ENCODE assay signal across 11 cellular contexts in the genomic region with DNA sequence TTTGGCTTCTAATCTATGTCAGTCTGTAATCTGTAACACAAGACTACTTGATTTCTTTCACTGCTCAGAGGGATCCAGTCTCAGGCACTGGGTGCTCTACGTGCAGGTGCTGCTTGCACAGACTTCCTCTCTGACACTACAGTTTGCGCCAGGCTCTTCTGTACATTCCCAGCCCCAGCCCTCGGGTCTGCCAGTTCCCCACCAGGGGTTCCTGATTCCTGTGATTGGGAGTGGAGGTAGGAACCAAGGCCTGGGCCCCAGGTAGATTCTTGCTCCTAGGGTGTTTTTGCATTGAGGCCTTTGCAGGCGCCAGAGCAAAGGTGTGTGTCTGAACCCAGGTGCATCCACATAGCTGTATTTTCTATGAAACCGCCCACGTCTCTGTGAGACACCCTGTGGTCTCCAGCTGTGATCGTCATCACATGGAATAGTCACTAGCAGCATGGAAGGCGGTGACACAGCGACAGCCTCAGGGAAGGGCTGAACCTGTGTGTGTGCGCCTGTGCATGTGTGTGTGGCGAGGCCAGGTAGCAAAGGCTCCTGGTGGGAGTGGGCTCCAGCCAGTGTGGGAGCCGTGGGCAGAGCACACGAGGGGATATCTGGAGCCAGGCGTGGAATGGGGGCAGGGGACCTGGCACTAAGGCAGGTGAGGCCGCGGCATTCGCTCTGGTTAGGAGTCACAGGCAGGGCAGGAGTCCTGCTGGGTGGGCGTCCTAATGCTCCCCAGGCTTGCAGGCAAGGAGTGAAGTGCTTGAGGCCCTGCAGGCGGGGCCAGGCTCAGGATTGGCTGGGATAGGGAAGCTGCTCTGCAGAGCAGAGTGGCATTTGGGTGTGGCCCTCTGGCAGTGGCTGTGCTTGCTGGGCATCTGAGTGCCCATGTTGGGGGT. TPM values are rescaled to one million over a fixed set of nuclear protein-coding genes. Genes with fewer than 3 reads are reported as not detected.
DNase-seq lines count a peak whose midpoint lies in the region; ATAC-seq, FAIRE-seq and TF ChIP-seq lines count a peak whose summit lies in the region.
"Had no signal": no experiment of that assay in that cellular context is flagged by ENCODE, and none has a peak within 500 bp of the region (broad histone marks: within the 10 kb centered on the region; RNA-seq: fewer than 3 reads in every experiment).

No MANE protein-coding gene starts in this region.

- intact Hi-C loops in K562 (cut with micrococcal nuclease) = no loop called here
- intact Hi-C loops in sigmoid colon (cut with DNase I) = loop anchor here (1.0 kb wide), 1 partner anchor 9 kb away; no protein-coding TSS in a partner anchor

- no peak overlapping the region for H3K27ac ChIP-seq in K562 (ENCODE audit: extremely low read depth, low read depth, low read length)
- H3K27ac ChIP-seq in sigmoid colon = no peak overlapping the region
- no peak overlapping the region for H3K27ac ChIP-seq in mesendoderm (ENCODE audit: low read depth, low read length)
- H3K27ac ChIP-seq: body of pancreas had no signal

- FAIRE-seq in K562 (lab: Jason Lieb, UNC) = peak; percentile 19

- no TSS peak for BruUV-seq in K562 (replicated peaks; lab: Mats Ljungman, UMichigan)

- H3K36me3 Mint-ChIP-seq in activated CD8-positive, alpha-beta memory T cell treated with anti-CD3 and anti-CD28 coated beads, Interleukin-2, amount 10 ng/mL, durations not matched to agents 7 days and 5 days = no peaks in the 10 kb centered on the region

- no peak for TF ChIP-seq RAD21 in K562 (CRISPR knock-in tag; conservative IDR thresholded peaks at IDR 0.05 in 1 of 2, IDR thresholded peaks at IDR 0.05 in 1 of 2)

- no peak overlapping the region for H4K5ac ChIP-seq in mesendoderm (ENCODE audit: low read length)

- H3K4ac ChIP-seq in mesendoderm (ENCODE audit: low read depth, low read length) = no peak overlapping the region

- no peak for TF ChIP-seq CTCF in K562 (IDR thresholded peaks at IDR 0.05 in 2 of 3, conservative IDR thresholded peaks at IDR 0.05 in 1 of 3; ENCODE audit: insufficient read depth in 2 of 3, low read depth in 1 of 3, low read length in 3 of 3)
- TF ChIP-seq CTCF in sigmoid colon (IDR thresholded peaks at IDR 0.05) = no peak

- no peak overlapping the region for H3K18ac ChIP-seq in mesendoderm (ENCODE audit: low read length)

- 0 out of 3 replicates have a peak, but pooled peaks have one; percentile 3 for ATAC-seq in K562
- ATAC-seq in activated CD8-positive, alpha-beta memory T cell treated with anti-CD3 and anti-CD28 coated beads, Interleukin-2, amount 10 ng/mL, durations not matched to agents 7 days and 5 days = no peak
- ATAC-seq: body of pancreas had no signal

- peaks cover 21% of the 10 kb centered on the region for H3K4me1 Mint-ChIP-seq in activated CD8-positive, alpha-beta memory T cell treated with anti-CD3 and anti-CD28 coated beads, Interleukin-2, amount 10 ng/mL, durations not matched to agents 7 days and 5 days

- no peaks in the 10 kb centered on the region for H3K9me3 Mint-ChIP-seq in activated CD8-positive, alpha-beta memory T cell treated with anti-CD3 and anti-CD28 coated beads, Interleukin-2, amount 10 ng/mL, durations not matched to agents 7 days and 5 days (ENCODE audit: low read depth)

- CTCF ChIA-PET in K562 (lab: Yijun Ruan, JAX; ENCODE audit: low intra/inter-chr PET ratio) = no interaction called here
- CTCF ChIA-PET in activated CD8-positive, alpha-beta memory T cell treated with anti-CD3 and anti-CD28 coated beads, Interleukin-2, amount 10 ng/mL, durations not matched to agents 7 days and 5 days (lab: Charles Lee) = interaction anchor here (2.8 kb wide), 1 partner anchor 11 kb away, joined by 19 read pairs; the partner anchor contains the start of gene IBA57

- DNase-seq in H7 (peak; percentile 55), NCI-H510A (lab: John Stamatoyannopoulos, UW) (peak; percentile 12), K562 (ENCODE audit: extremely low read depth in 1 of 4, low spot score in 3 of 4) (no peak), sigmoid colon (peak; percentile 56), NCI-H187 treated with DMSO at 0.1 percent for 48 hours (lab: John Stamatoyannopoulos, UW) (no peak), H4 (ENCODE audit: low spot score) (no peak), mesendoderm (no peak)
- DNase-seq in activated CD8-positive, alpha-beta memory T cell treated with anti-CD3 and anti-CD28 coated beads, Interleukin-2, amount 10 ng/mL, durations not matched to agents 7 days and 5 days = no peak
- DNase-seq: DND-41, retina had no signal

- no peaks in the 10 kb centered on the region for H3K9me1 ChIP-seq in K562 (ENCODE audit: control insufficient read depth, insufficient read depth, low read length)

- H2AK5ac ChIP-seq in mesendoderm (ENCODE audit: low read length) = no peak overlapping the region

- no peak overlapping the region for H2AFZ ChIP-seq in K562 (ENCODE audit: low read depth, low read length)

- no peaks in the 10 kb centered on the region for H3K27me3 ChIP-seq in H7 (ENCODE audit: control insufficient read depth, insufficient read depth, low read length)
- H3K27me3 ChIP-seq in K562 (ENCODE audit: control insufficient read depth in 2 of 2, insufficient read depth in 2 of 2, low read length in 2 of 2) = no peaks in the 10 kb centered on the region
- peaks cover 0 to 4% (median 0%) of the 10 kb centered on the region in 3 donors for H3K27me3 ChIP-seq in sigmoid colon
- no peaks in the 10 kb centered on the region for H3K27me3 ChIP-seq in mesendoderm (ENCODE audit: insufficient read depth, low read length, poor library complexity)
- H3K27me3 ChIP-seq: body of pancreas had no signal

- H3K4me2 ChIP-seq in K562 (ENCODE audit: insufficient read depth, low read length) = no peak overlapping the region
- H3K4me2 ChIP-seq in mesendoderm (ENCODE audit: low read length) = no peak overlapping the region

- no peak overlapping the region for H4K8ac ChIP-seq in mesendoderm (ENCODE audit: low read depth, low read length)

- H3K9me3 ChIP-seq in K562 (replicated peaks; ENCODE audit: control insufficient read depth, insufficient read depth, low read depth, low read length) (no peaks in the 10 kb centered on the region), sigmoid colon (no peaks in the 10 kb centered on the region)
- H3K9me3 ChIP-seq: body of pancreas had no signal

- no peaks in the 10 kb centered on the region for H3K27me3 Mint-ChIP-seq in activated CD8-positive, alpha-beta memory T cell treated with anti-CD3 and anti-CD28 coated beads, Interleukin-2, amount 10 ng/mL, durations not matched to agents 7 days and 5 days

- TF ChIP-seq EP300 in K562 (IDR thresholded peaks at IDR 0.05; ENCODE audit: low read length) = no peak
- no peak for TF ChIP-seq EP300 in sigmoid colon (IDR thresholded peaks at IDR 0.05)

- H3K27ac Mint-ChIP-seq in activated CD8-positive, alpha-beta memory T cell treated with anti-CD3 and anti-CD28 coated beads, Interleukin-2, amount 10 ng/mL, durations not matched to agents 7 days and 5 days = no peak overlapping the region

- H4K20me1 ChIP-seq in K562 (replicated peaks; ENCODE audit: control insufficient read depth, insufficient read depth, low read length) = no peaks in the 10 kb centered on the region; the same call in none of the 2 replicates

- H3K4me1 ChIP-seq in K562 (replicated peaks in 1 of 2; ENCODE audit: control insufficient read depth in 2 of 2, insufficient read depth in 2 of 2, low read length in 2 of 2) (peaks cover 5 to 64% of the 10 kb centered on the region in 2 experiments; a peak in 4 of 5 replicates), sigmoid colon (peaks cover 0 to 32% (median 26%) of the 10 kb centered on the region in 4 donors), mesendoderm (ENCODE audit: control insufficient read depth, low read depth, low read length) (no peaks in the 10 kb centered on the region)

- H3K4me3 Mint-ChIP-seq in activated CD8-positive, alpha-beta memory T cell treated with anti-CD3 and anti-CD28 coated beads, Interleukin-2, amount 10 ng/mL, durations not matched to agents 7 days and 5 days = no peak overlapping the region

- no peaks in the 10 kb centered on the region for H3K36me3 ChIP-seq in H7 (replicated peaks; ENCODE audit: control insufficient read depth, insufficient read depth, low read length)
- no peaks in the 10 kb centered on the region; the same call in 2 of the 3 replicates for H3K36me3 ChIP-seq in K562 (ENCODE audit: control insufficient read depth, insufficient read depth, low read length)
- H3K36me3 ChIP-seq in sigmoid colon = no peaks in the 10 kb centered on the region
- no peaks in the 10 kb centered on the region for H3K36me3 ChIP-seq in mesendoderm (ENCODE audit: control insufficient read depth, insufficient read depth, low read length)

- POLR2A ChIA-PET in K562 (lab: Yijun Ruan, JAX) = interaction anchor here (1.0 to 1.4 kb wide), 2 partner anchors 10 to 12 kb away, joined by 4 to 5 read pairs; partner anchors contain the start of gene IBA57

- no peak overlapping the region for H2BK120ac ChIP-seq in mesendoderm (ENCODE audit: low read depth, low read length)

- no peak overlapping the region for H2BK15ac ChIP-seq in mesendoderm (replicated peaks; ENCODE audit: low read depth)

- H3K4me3 ChIP-seq in H7 (ENCODE audit: insufficient read depth, low read depth, low read length) (no peak overlapping the region), K562 (no peak overlapping the region), sigmoid colon (no peak overlapping the region), mesendoderm (ENCODE audit: low read length) (no peak overlapping the region)
- H3K4me3 ChIP-seq: body of pancreas had no signal

- TF ChIP-seq POLR2A in K562 (conservative IDR thresholded peaks at IDR 0.05) (no peak), sigmoid colon (IDR thresholded peaks at IDR 0.05) (no peak)

- no peak overlapping the region for H2BK5ac ChIP-seq in mesendoderm (ENCODE audit: low read length)

- no peak overlapping the region for H3K23ac ChIP-seq in mesendoderm (ENCODE audit: low read length)

- H3K9ac ChIP-seq in K562 (ENCODE audit: insufficient read depth in 1 of 2, low read depth in 2 of 2, low read length in 2 of 2) (peak overlapping the region in 1 of 2 experiments; percentile 46; a peak in 1 of 4 replicates), mesendoderm (ENCODE audit: low read length) (no peak overlapping the region)

- H3K79me2 ChIP-seq in K562 (ENCODE audit: control insufficient read depth, insufficient read depth, low read length) = peaks cover 3% of the 10 kb centered on the region; the same call in 1 of the 3 replicates
- H3K79me2 ChIP-seq in mesendoderm (ENCODE audit: control insufficient read depth, insufficient read depth, low read length) = no peaks in the 10 kb centered on the region

- no peaks in the 10 kb centered on the region for H3K79me1 ChIP-seq in mesendoderm (ENCODE audit: low read length)

- WGBS in K562 (ENCODE audit: insufficient coverage, low coverage, missing lambda C conversion rate) = 56% methylated on average over 19 of the region's 19 CpGs
- 75 to 79% methylated on average over 19 of the region's 19 CpGs for WGBS in sigmoid colon, 2 donors
- WGBS in mesendoderm (ENCODE audit: extremely low coverage, insufficient coverage, low lambda C conversion rate) = no CpG with 5 or more reads among the region's 19 CpGs

- no peak overlapping the region for H3K56ac ChIP-seq in mesendoderm (ENCODE audit: low read length)

- in situ Hi-C loops in K562 (cut with MboI) = no loop called here

RNA-seq across cellular contexts. Expression of gene GJC2, which starts 5.2 kb away (rescaled TPM):
- total RNA-seq in H7 (2014; rRNA removed; shearing (Covaris generic)) = 1.7 TPM in 2 replicates
- 0.53 and 1.4 TPM in 2 replicates for total RNA-seq in K562 (2011; cell fraction: chromatin; rRNA removed; ENCODE audit: low replicate concordance)
- 1.2 and 2.2 TPM in 2 replicates for total RNA-seq in K562 (2011; cell fraction: nucleolus; rRNA removed)
- total RNA-seq in K562 (2011; cell fraction: nucleoplasm; rRNA removed) = 0.59 and 0.69 TPM in 2 replicates
- total RNA-seq in K562 (2014; rRNA removed) (0.32 and 0.86 TPM in 2 replicates), K562 (2014; rRNA removed; fragmentation: Illumina TruSeq; extraction: Trizol) (0.11 and 0.16 TPM in 2 replicates), K562 (2015; rRNA removed; fragmentation: Illumina TruSeq; extraction: Trizol) (0.11 and 0.22 TPM in 2 replicates), K562 (2021) (0.62 and 0.69 TPM in 2 replicates), sigmoid colon (1 to 10 TPM; 4.2 to 6.4 (median 4.9) TPM)
- polyA plus RNA-seq in K562 (2011; rRNA removed) (0.08 and 0.20 TPM in 2 replicates), K562 (2014; fragmentation: Illumina TruSeq; extraction: Trizol) (0.06 and 0.12 TPM in 2 replicates), K562 (2014; fragmentation: Nextera tagmentation; extraction: Ambion mirVana) (not detected), K562 (2014; rRNA removed) (0.03 and 0.36 TPM in 2 replicates), sigmoid colon (under 1 TPM in 2 of 3 donors, not detected in 1; 0.60 to 0.99 TPM)
- 0.10 and 0.61 TPM in 2 replicates for polyA plus RNA-seq in K562 (2011; cell fraction: cytosol; rRNA removed)
- polyA plus RNA-seq in K562 (2011; cell fraction: nucleus; rRNA removed) = 0.29 and 1.1 TPM in 2 replicates
- 0.39 and 0.47 TPM in 2 replicates for polyA plus RNA-seq in K562 (2012)
- polyA minus RNA-seq in K562 (2011; rRNA and poly(A)+ RNA removed) = 0.09 and 0.18 TPM in 2 replicates
- 0.57 TPM in 1 of 2 replicates, not detected in the other for polyA minus RNA-seq in K562 (2011; cell fraction: cytosol; rRNA and poly(A)+ RNA removed)
- polyA minus RNA-seq in K562 (2011; cell fraction: nucleus; rRNA and poly(A)+ RNA removed) = 0.40 and 0.44 TPM in 2 replicates
- 1 to 10 TPM; 1.1 to 1.8 TPM for total RNA-seq in activated CD8-positive, alpha-beta memory T cell treated with anti-CD3 and anti-CD28 coated beads, Interleukin-2, amount 10 ng/mL, durations not matched to agents 7 days and 5 days
- 0.06 TPM in 1 of 2 replicates, not detected in the other for total RNA-seq in H4 (2014; rRNA removed; shearing (Covaris generic))
- 0.18 TPM for polyA plus RNA-seq in mesendoderm (2013, experiment 1 of 2)
- 0.25 TPM for polyA plus RNA-seq in mesendoderm (2013, experiment 2 of 2)

RNA-seq across cellular contexts. Expression of gene IBA57, which starts 10.7 kb away (rescaled TPM):
- 21.2 and 23.3 TPM in 2 replicates for total RNA-seq in H7 (2014; rRNA removed; shearing (Covaris generic))
- total RNA-seq in K562 (2011; cell fraction: chromatin; rRNA removed; ENCODE audit: low replicate concordance) = 6.2 and 10.7 TPM in 2 replicates
- 8.3 and 8.9 TPM in 2 replicates for total RNA-seq in K562 (2011; cell fraction: nucleolus; rRNA removed)
- 6.8 and 8.3 TPM in 2 replicates for total RNA-seq in K562 (2011; cell fraction: nucleoplasm; rRNA removed)
- total RNA-seq in K562 (2014; rRNA removed) (9.0 and 16.8 TPM in 2 replicates), K562 (2014; rRNA removed; fragmentation: Illumina TruSeq; extraction: Trizol) (1.8 and 1.9 TPM in 2 replicates), K562 (2015; rRNA removed; fragmentation: Illumina TruSeq; extraction: Trizol) (2.9 and 4.1 TPM in 2 replicates), K562 (2021) (14.1 and 15.5 TPM in 2 replicates), sigmoid colon (10 to 100 TPM in 2 of 4 donors, 1 to 10 TPM in 2; 2.9 to 14.0 (median 7.3) TPM)
- polyA plus RNA-seq in K562 (2011; rRNA removed) (2.7 and 5.6 TPM in 2 replicates), K562 (2014; fragmentation: Illumina TruSeq; extraction: Trizol) (1.9 and 5.9 TPM in 2 replicates), K562 (2014; fragmentation: Nextera tagmentation; extraction: Ambion mirVana) (1 to 10 TPM in 1 of 2 experiments, under 1 TPM in 1; 0.77 to 1.0 TPM), K562 (2014; rRNA removed) (6.9 and 9.0 TPM in 2 replicates), sigmoid colon (1 to 10 TPM; 3.7 to 8.0 (median 4.8) TPM)
- polyA plus RNA-seq in K562 (2011; cell fraction: cytosol; rRNA removed) = 4.2 and 11.4 TPM in 2 replicates
- polyA plus RNA-seq in K562 (2011; cell fraction: nucleus; rRNA removed) = 4.0 and 5.9 TPM in 2 replicates
- 4.8 and 6.7 TPM in 2 replicates for polyA plus RNA-seq in K562 (2012)
- polyA minus RNA-seq in K562 (2011; rRNA and poly(A)+ RNA removed) = 1.9 and 2.1 TPM in 2 replicates
- 7.1 and 8.0 TPM in 2 replicates for polyA minus RNA-seq in K562 (2011; cell fraction: cytosol; rRNA and poly(A)+ RNA removed)
- polyA minus RNA-seq in K562 (2011; cell fraction: nucleus; rRNA and poly(A)+ RNA removed) = 3.4 and 3.7 TPM in 2 replicates
- total RNA-seq in activated CD8-positive, alpha-beta memory T cell treated with anti-CD3 and anti-CD28 coated beads, Interleukin-2, amount 10 ng/mL, durations not matched to agents 7 days and 5 days = 1 to 10 TPM; 6.8 to 8.5 TPM
- total RNA-seq in H4 (2014; rRNA removed; shearing (Covaris generic)) = 0.74 and 1.8 TPM in 2 replicates
- polyA plus RNA-seq in mesendoderm (2013, experiment 1 of 2) = 2.7 TPM
- polyA plus RNA-seq in mesendoderm (2013, experiment 2 of 2) = 3.0 TPM

RNA-seq across cellular contexts. Expression of gene GUK1, which starts 14.8 kb away (rescaled TPM):
- 216 and 224 TPM in 2 replicates for total RNA-seq in H7 (2014; rRNA removed; shearing (Covaris generic))
- 206 and 587 TPM in 2 replicates for total RNA-seq in K562 (2011; cell fraction: chromatin; rRNA removed; ENCODE audit: low replicate concordance)
- 479 and 565 TPM in 2 replicates for total RNA-seq in K562 (2011; cell fraction: nucleolus; rRNA removed)
- 351 and 369 TPM in 2 replicates for total RNA-seq in K562 (2011; cell fraction: nucleoplasm; rRNA removed)
- 331 and 360 TPM in 2 replicates for total RNA-seq in K562 (2014; rRNA removed)
- 31.6 and 42.7 TPM in 2 replicates for total RNA-seq in K562 (2014; rRNA removed; fragmentation: Illumina TruSeq; extraction: Trizol)
- 129 and 132 TPM in 2 replicates for total RNA-seq in K562 (2015; rRNA removed; fragmentation: Illumina TruSeq; extraction: Trizol)
- total RNA-seq in K562 (2021) = 228 and 233 TPM in 2 replicates
- 192 and 244 TPM in 2 replicates for polyA plus RNA-seq in K562 (2011; rRNA removed)
- polyA plus RNA-seq in K562 (2011; cell fraction: cytosol; rRNA removed) = 357 and 647 TPM in 2 replicates
- 690 and 902 TPM in 2 replicates for polyA plus RNA-seq in K562 (2011; cell fraction: nucleus; rRNA removed)
- 198 and 243 TPM in 2 replicates for polyA plus RNA-seq in K562 (2012)
- polyA plus RNA-seq in K562 (2014; fragmentation: Illumina TruSeq; extraction: Trizol) = 44.3 and 143 TPM in 2 replicates
- 10 to 100 TPM in 1 of 2 experiments, 1 to 10 TPM in 1; 7.0 to 18.1 TPM for polyA plus RNA-seq in K562 (2014; fragmentation: Nextera tagmentation; extraction: Ambion mirVana)
- polyA plus RNA-seq in K562 (2014; rRNA removed) = 285 and 338 TPM in 2 replicates
- polyA minus RNA-seq in K562 (2011; rRNA and poly(A)+ RNA removed) = 38.4 and 72.5 TPM in 2 replicates
- polyA minus RNA-seq in K562 (2011; cell fraction: cytosol; rRNA and poly(A)+ RNA removed) = 79.7 and 95.8 TPM in 2 replicates
- 159 and 171 TPM in 2 replicates for polyA minus RNA-seq in K562 (2011; cell fraction: nucleus; rRNA and poly(A)+ RNA removed)
- 100 to 1,000 TPM; 225 to 366 (median 303) TPM for total RNA-seq in sigmoid colon
- polyA plus RNA-seq in sigmoid colon = 100 to 1,000 TPM; 391 to 668 (median 656) TPM
- 100 to 1,000 TPM; 262 to 325 TPM for total RNA-seq in activated CD8-positive, alpha-beta memory T cell treated with anti-CD3 and anti-CD28 coated beads, Interleukin-2, amount 10 ng/mL, durations not matched to agents 7 days and 5 days
- 185 and 196 TPM in 2 replicates for total RNA-seq in H4 (2014; rRNA removed; shearing (Covaris generic))
- polyA plus RNA-seq in mesendoderm (2013, experiment 1 of 2) = 87.6 TPM
- 89.9 TPM for polyA plus RNA-seq in mesendoderm (2013, experiment 2 of 2)

RNA-seq across cellular contexts. Expression of gene MRPL55, which starts 45.8 kb away (rescaled TPM):
- 109 and 172 TPM in 2 replicates for total RNA-seq in H7 (2014; rRNA removed; shearing (Covaris generic))
- 49.1 and 124 TPM in 2 replicates for total RNA-seq in K562 (2011; cell fraction: chromatin; rRNA removed; ENCODE audit: low replicate concordance)
- total RNA-seq in K562 (2011; cell fraction: nucleolus; rRNA removed) = 125 and 127 TPM in 2 replicates
- total RNA-seq in K562 (2011; cell fraction: nucleoplasm; rRNA removed) = 91.0 and 99.2 TPM in 2 replicates
- 228 and 230 TPM in 2 replicates for total RNA-seq in K562 (2014; rRNA removed)
- 26.7 and 47.2 TPM in 2 replicates for total RNA-seq in K562 (2014; rRNA removed; fragmentation: Illumina TruSeq; extraction: Trizol)
- 83.8 and 90.1 TPM in 2 replicates for total RNA-seq in K562 (2015; rRNA removed; fragmentation: Illumina TruSeq; extraction: Trizol)
- total RNA-seq in K562 (2021) = 112 and 120 TPM in 2 replicates
- 65.9 and 115 TPM in 2 replicates for polyA plus RNA-seq in K562 (2011; rRNA removed)
- polyA plus RNA-seq in K562 (2011; cell fraction: cytosol; rRNA removed) = 142 and 334 TPM in 2 replicates
- 277 and 406 TPM in 2 replicates for polyA plus RNA-seq in K562 (2011; cell fraction: nucleus; rRNA removed)
- polyA plus RNA-seq in K562 (2012) = 90.3 and 111 TPM in 2 replicates
- polyA plus RNA-seq in K562 (2014; fragmentation: Illumina TruSeq; extraction: Trizol) = 81.0 and 93.0 TPM in 2 replicates
- 10 to 100 TPM; 34.9 to 77.0 TPM for polyA plus RNA-seq in K562 (2014; fragmentation: Nextera tagmentation; extraction: Ambion mirVana)
- polyA plus RNA-seq in K562 (2014; rRNA removed) = 154 and 166 TPM in 2 replicates
- 25.6 and 46.0 TPM in 2 replicates for polyA minus RNA-seq in K562 (2011; rRNA and poly(A)+ RNA removed)
- polyA minus RNA-seq in K562 (2011; cell fraction: cytosol; rRNA and poly(A)+ RNA removed) = 61.9 and 66.6 TPM in 2 replicates
- polyA minus RNA-seq in K562 (2011; cell fraction: nucleus; rRNA and poly(A)+ RNA removed) = 48.2 and 76.1 TPM in 2 replicates
- 10 to 100 TPM; 62.0 to 90.6 (median 79.3) TPM for total RNA-seq in sigmoid colon
- 10 to 100 TPM; 53.5 to 77.4 (median 58.0) TPM for polyA plus RNA-seq in sigmoid colon
- total RNA-seq in activated CD8-positive, alpha-beta memory T cell treated with anti-CD3 and anti-CD28 coated beads, Interleukin-2, amount 10 ng/mL, durations not matched to agents 7 days and 5 days = 10 to 100 TPM; 51.9 to 56.4 TPM
- 85.3 and 97.7 TPM in 2 replicates for total RNA-seq in H4 (2014; rRNA removed; shearing (Covaris generic))
- 64.4 TPM for polyA plus RNA-seq in mesendoderm (2013, experiment 1 of 2)
- 65.3 TPM for polyA plus RNA-seq in mesendoderm (2013, experiment 2 of 2)

RNA-seq across cellular contexts. Expression of gene C1orf35, which starts 51.8 kb away (rescaled TPM):
- 38.9 and 45.7 TPM in 2 replicates for total RNA-seq in H7 (2014; rRNA removed; shearing (Covaris generic))
- 16.4 and 31.0 TPM in 2 replicates for total RNA-seq in K562 (2011; cell fraction: chromatin; rRNA removed; ENCODE audit: low replicate concordance)
- total RNA-seq in K562 (2011; cell fraction: nucleolus; rRNA removed) = 27.0 and 28.6 TPM in 2 replicates
- total RNA-seq in K562 (2011; cell fraction: nucleoplasm; rRNA removed) = 20.4 and 20.5 TPM in 2 replicates
- total RNA-seq in K562 (2014; rRNA removed) (42.2 and 50.8 TPM in 2 replicates), K562 (2014; rRNA removed; fragmentation: Illumina TruSeq; extraction: Trizol) (4.9 and 8.3 TPM in 2 replicates), K562 (2015; rRNA removed; fragmentation: Illumina TruSeq; extraction: Trizol) (18.9 and 23.2 TPM in 2 replicates), K562 (2021) (38.2 and 41.8 TPM in 2 replicates), sigmoid colon (10 to 100 TPM in 3 of 4 donors, 1 to 10 TPM in 1; 7.8 to 18.1 (median 13.0) TPM)
- polyA plus RNA-seq in K562 (2011; rRNA removed) (10.8 and 15.6 TPM in 2 replicates), K562 (2014; fragmentation: Illumina TruSeq; extraction: Trizol) (12.5 and 20.9 TPM in 2 replicates), K562 (2014; fragmentation: Nextera tagmentation; extraction: Ambion mirVana) (1 to 10 TPM; 3.2 to 3.8 TPM), K562 (2014; rRNA removed) (34.3 and 48.7 TPM in 2 replicates), sigmoid colon (10 to 100 TPM in 1 of 3 donors, 1 to 10 TPM in 2; 8.8 to 17.9 (median 9.0) TPM)
- polyA plus RNA-seq in K562 (2011; cell fraction: cytosol; rRNA removed) = 12.7 and 22.3 TPM in 2 replicates
- polyA plus RNA-seq in K562 (2011; cell fraction: nucleus; rRNA removed) = 44.7 and 65.7 TPM in 2 replicates
- 28.9 and 30.6 TPM in 2 replicates for polyA plus RNA-seq in K562 (2012)
- 1.9 and 2.0 TPM in 2 replicates for polyA minus RNA-seq in K562 (2011; rRNA and poly(A)+ RNA removed)
- polyA minus RNA-seq in K562 (2011; cell fraction: cytosol; rRNA and poly(A)+ RNA removed) = 2.3 and 5.9 TPM in 2 replicates
- polyA minus RNA-seq in K562 (2011; cell fraction: nucleus; rRNA and poly(A)+ RNA removed) = 6.9 and 8.2 TPM in 2 replicates
- 10 to 100 TPM; 24.1 to 27.0 TPM for total RNA-seq in activated CD8-positive, alpha-beta memory T cell treated with anti-CD3 and anti-CD28 coated beads, Interleukin-2, amount 10 ng/mL, durations not matched to agents 7 days and 5 days
- total RNA-seq in H4 (2014; rRNA removed; shearing (Covaris generic)) = 10.7 and 14.2 TPM in 2 replicates
- 23.0 TPM for polyA plus RNA-seq in mesendoderm (2013, experiment 1 of 2)
- 22.1 TPM for polyA plus RNA-seq in mesendoderm (2013, experiment 2 of 2)

Comparison
In these comparisons a context has a peak if more than half of its experiments do, and no peak if none do; other contexts are left out.
1. DNase-seq: peak in H7 (single experiment), NCI-H510A (single experiment) and sigmoid colon (single experiment); none in K562 (0 of 4), NCI-H187 treated with DMSO at 0.1 percent for 48 hours (single experiment), activated CD8-positive, alpha-beta memory T cell treated with anti-CD3 and anti-CD28 coated beads, Interleukin-2, amount 10 ng/mL, durations not matched to agents 7 days and 5 days (single experiment), H4 (single experiment) and mesendoderm (single experiment).